In the genomic region with DNA sequence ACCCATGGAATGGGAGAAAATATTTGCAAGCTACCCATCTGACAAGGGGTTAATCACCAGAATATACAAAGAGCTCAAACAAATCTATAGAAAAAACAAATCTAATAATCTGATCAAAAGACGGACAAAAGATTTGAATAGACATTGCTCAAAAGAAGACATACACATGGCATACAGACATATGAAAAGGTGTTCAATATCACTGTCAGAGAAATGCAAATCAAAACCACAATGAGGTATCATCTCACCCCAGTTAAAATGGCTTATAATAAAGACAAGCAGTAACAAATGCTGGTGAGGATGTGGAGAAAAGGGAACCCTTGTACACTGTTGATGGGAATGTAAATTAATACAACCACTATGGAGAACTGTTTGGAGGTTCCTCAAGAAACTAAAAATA, we compare ENCODE assay signal across 7 cellular contexts.
"Had no signal": no experiment of that assay in that cellular context is flagged by ENCODE, and none has a peak within 500 bp of the region (broad histone marks: within the 10 kb centered on the region; RNA-seq: fewer than 3 reads in every experiment).

No MANE protein-coding gene starts in this region.

- H3K4me3 ChIP-seq: GM23338 had no signal

- H3K4me2 ChIP-seq: GM23338 had no signal

- H2AFZ ChIP-seq: GM23338 had no signal

- ATAC-seq: GM23338, HepG2 had no signal

- DNase-seq: H9, HCEC 1CT, KBM-7 had no signal

- FAIRE-seq: H1, H54, HepG2 had no signal
